In the genomic region with DNA sequence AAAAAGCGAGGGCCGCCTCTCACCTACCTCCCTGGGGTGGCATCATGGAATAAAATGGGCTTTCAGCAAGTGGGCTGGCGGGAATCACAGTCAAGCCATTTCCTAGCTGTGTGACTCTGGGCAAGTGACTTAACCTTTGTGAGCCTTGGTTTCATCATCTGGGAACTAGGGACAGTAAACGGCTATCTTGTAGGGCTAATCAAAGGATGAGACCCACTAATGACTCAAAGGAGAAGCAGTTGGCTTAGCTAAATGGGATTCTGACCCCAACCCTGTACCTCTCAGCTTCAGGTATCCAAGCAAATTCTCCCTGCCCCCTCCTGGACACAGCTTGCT, we compare ENCODE assay signal across 14 cellular contexts. TPM values are rescaled to one million over a fixed set of nuclear protein-coding genes. Genes with fewer than 3 reads are reported as not detected.
DNase-seq lines count a peak whose midpoint lies in the region; ATAC-seq and TF ChIP-seq lines count a peak whose summit lies in the region.
"Had no signal": no experiment of that assay in that cellular context is flagged by ENCODE, and none has a peak within 500 bp of the region (broad histone marks: within the 10 kb centered on the region; RNA-seq: fewer than 3 reads in every experiment).

No MANE protein-coding gene starts in this region.

- H3K4me3 ChIP-seq in PC-3 (ENCODE audit: low read length) (no peak overlapping the region), esophagus squamous epithelium (no peak overlapping the region), skeletal muscle satellite cell (ENCODE audit: low read length) (peak overlapping the region; percentile 28)

- peaks cover 12% of the 10 kb centered on the region for H3K27me3 Mint-ChIP-seq in Calu3 (ENCODE audit: unreplicated experiment)
- H3K27me3 Mint-ChIP-seq: B cell; central memory CD8-positive, alpha-beta T cell had no signal

- H3K27me3 ChIP-seq in PC-3 (ENCODE audit: low read length) = no peaks in the 10 kb centered on the region
- H3K27me3 ChIP-seq in esophagus squamous epithelium = no peaks in the 10 kb centered on the region
- no peaks in the 10 kb centered on the region for H3K27me3 ChIP-seq in skeletal muscle satellite cell (ENCODE audit: control insufficient read depth, insufficient read depth, low read length)

- no peaks in the 10 kb centered on the region for H4K20me1 ChIP-seq in PC-3 (ENCODE audit: low read length)

- no peaks in the 10 kb centered on the region for H3K9me3 Mint-ChIP-seq in Calu3 (ENCODE audit: low read depth, unreplicated experiment)
- H3K9me3 Mint-ChIP-seq: central memory CD8-positive, alpha-beta T cell had no signal

- no peak overlapping the region for H3K27ac Mint-ChIP-seq in Calu3 (ENCODE audit: unreplicated experiment)
- H3K27ac Mint-ChIP-seq: B cell had no signal

- H3K4me2 ChIP-seq in PC-3 (ENCODE audit: low read length) (0 out of 2 replicates have a peak overlapping the region, but pooled peaks have one; percentile 37), skeletal muscle satellite cell (ENCODE audit: low read length) (peak overlapping the region; percentile 64)

- BruUV-seq in Calu3 (replicated peaks; lab: Mats Ljungman, UMichigan) (no TSS peak), PC-3 (replicated peaks; lab: Mats Ljungman, UMichigan) (no TSS peak)

- TF ChIP-seq CTCF in Calu3 (IDR thresholded peaks at IDR 0.05; ENCODE audit: unreplicated experiment) (peak; percentile 8), PC-3 (conservative IDR thresholded peaks at IDR 0.05; ENCODE audit: low read depth, low read length) (peak; percentile 22; the same call in 1 of the 2 replicates), esophagus squamous epithelium (IDR thresholded peaks at IDR 0.05) (no peak)

- TF ChIP-seq POLR2A in esophagus squamous epithelium (IDR thresholded peaks at IDR 0.05) = no peak

- H3K4me1 ChIP-seq in PC-3 (ENCODE audit: insufficient read depth, low read length) (peaks cover 9% of the 10 kb centered on the region; the same call in 1 of the 2 replicates), esophagus squamous epithelium (peaks cover 32 to 59% (median 34%) of the 10 kb centered on the region in 3 donors), skeletal muscle satellite cell (ENCODE audit: control insufficient read depth, insufficient read depth, low read length) (peaks cover 56% of the 10 kb centered on the region)

- H3K9me3 ChIP-seq in PC-3 (ENCODE audit: low read length) (no peaks in the 10 kb centered on the region), esophagus squamous epithelium (no peaks in the 10 kb centered on the region), skeletal muscle satellite cell (replicated peaks; ENCODE audit: low read length) (no peaks in the 10 kb centered on the region)
- H3K9me3 ChIP-seq: neutrophil had no signal

- no peak overlapping the region for H3K4me3 Mint-ChIP-seq in Calu3 (ENCODE audit: low read depth, unreplicated experiment)
- H3K4me3 Mint-ChIP-seq: B cell; central memory CD8-positive, alpha-beta T cell had no signal

- H3K36me3 ChIP-seq in PC-3 (ENCODE audit: low read depth, low read length) (no peaks in the 10 kb centered on the region), esophagus squamous epithelium (no peaks in the 10 kb centered on the region), skeletal muscle satellite cell (ENCODE audit: insufficient read depth, low read length) (no peaks in the 10 kb centered on the region)
- H3K36me3 ChIP-seq: neutrophil had no signal

- no peaks in the 10 kb centered on the region for H3K79me2 ChIP-seq in PC-3 (ENCODE audit: low read length)

- H2AFZ ChIP-seq in PC-3 (ENCODE audit: low read length) = peak overlapping the region; percentile 76; the same call in 1 of the 2 replicates

- no peak for ATAC-seq in PC-3
- ATAC-seq in HG02623 (IDR thresholded peaks at IDR 0.05; ENCODE audit: unreplicated experiment) = no peak

- CTCF ChIA-PET in Calu3 (lab: Charles Lee) (interaction anchor here (1.1 to 1.3 kb wide), 2 partner anchors 14 to 82 kb away, joined by 3 to 4 read pairs; no protein-coding TSS in a partner anchor), PC-3 (lab: Charles Lee) (interaction anchor here (1.0 kb wide), 1 partner anchor 24 kb away, joined by 6 read pairs; no protein-coding TSS in a partner anchor)

- H3K9me2 ChIP-seq in PC-3 (replicated peaks; ENCODE audit: low read length) = no peaks in the 10 kb centered on the region

- H3K9ac ChIP-seq in PC-3 (ENCODE audit: low read length) (no peak overlapping the region), skeletal muscle satellite cell (ENCODE audit: low read depth, low read length) (peak overlapping the region; percentile 72)

- H3K4me1 Mint-ChIP-seq in Calu3 (ENCODE audit: low read depth, unreplicated experiment) = peaks cover 10% of the 10 kb centered on the region

- intact Hi-C loops in Calu3 (cut with micrococcal nuclease; ENCODE audit: unreplicated experiment) = no loop called here
- intact Hi-C loops in PC-3 (cut with micrococcal nuclease) = no loop called here
- intact Hi-C loops in esophagus squamous epithelium (cut with DNase I) = no loop called here

- 92% methylated on average over 2 of the region's 4 CpGs; no CpG with 5 or more reads in 1 of the 2 donors for WGBS in esophagus squamous epithelium, 2 donors

- H3K36me3 Mint-ChIP-seq in Calu3 (ENCODE audit: insufficient read depth, unreplicated experiment) = no peaks in the 10 kb centered on the region

- POLR2A ChIA-PET in PC-3 (lab: Charles Lee; ENCODE audit: unreplicated experiment) = no interaction called here

- no peaks in the 10 kb centered on the region for H3F3A ChIP-seq in PC-3 (ENCODE audit: low read length, unreplicated experiment)

- DNase-seq in Calu3 = no peak
- no peak for DNase-seq in PC-3
- no peak for DNase-seq in esophagus squamous epithelium (lab: John Stamatoyannopoulos, UW)
- DNase-seq in activated naive CD4-positive, alpha-beta T cell treated with anti-CD3 and anti-CD28 coated beads, Interleukin-2, amount 50 U/mL, for 16 hours = no peak
- DNase-seq in HCEC 1CT = no peak
- no peak for DNase-seq in GOT3 (lab: John Stamatoyannopoulos, UW)
- DNase-seq: activated CD4-positive, alpha-beta T cell treated with anti-CD3 and anti-CD28 coated beads, Interleukin-2, amount 50 U/mL, for 1 hour; activated gamma-delta T cell treated with Interleukin-2 at 50 U/mL for 16 hours; NCI-H2081 had no signal

- H3K27ac ChIP-seq in PC-3 (ENCODE audit: low read length) (no peak overlapping the region), esophagus squamous epithelium (peak overlapping the region in 3 of 4 donors; percentile 41 to 68 (median 52))
- H3K27ac ChIP-seq: neutrophil had no signal

RNA-seq across cellular contexts. Expression of a gene that starts 25.8 kb away (rescaled TPM):
- total RNA-seq in Calu3 (2022) (52.1 and 66.3 TPM in 2 replicates), PC-3 (2014; rRNA removed) (61.4 and 103 TPM in 2 replicates), esophagus squamous epithelium (10 to 100 TPM; 27.6 to 75.9 (median 48.8) TPM)
- 62.9 and 69.2 TPM in 2 replicates for total RNA-seq in skeletal muscle satellite cell (2012; rRNA removed)

RNA-seq across cellular contexts. Expression of a gene that starts 44.2 kb away (rescaled TPM):
- total RNA-seq in Calu3 (2022) (5.2 and 5.6 TPM in 2 replicates), PC-3 (2014; rRNA removed) (2.5 and 2.8 TPM in 2 replicates), esophagus squamous epithelium (1 to 10 TPM in 3 of 4 donors, under 1 TPM in 1; 0.87 to 5.0 (median 2.2) TPM)
- total RNA-seq in skeletal muscle satellite cell (2012; rRNA removed) = 4.8 and 6.1 TPM in 2 replicates

RNA-seq across cellular contexts. Expression of a gene that starts 44.4 kb away (rescaled TPM):
- total RNA-seq in Calu3 (2022) = 21.2 and 22.9 TPM in 2 replicates
- total RNA-seq in PC-3 (2014; rRNA removed) = 7.5 and 10.3 TPM in 2 replicates
- total RNA-seq in esophagus squamous epithelium = 1 to 10 TPM; 1.4 to 7.8 (median 3.6) TPM
- total RNA-seq in skeletal muscle satellite cell (2012; rRNA removed) = 4.4 and 4.6 TPM in 2 replicates

Comparison
In these comparisons a context has a peak if more than half of its experiments do, and no peak if none do; other contexts are left out.
1. CTCF ChIP-seq: peak in Calu3 (single experiment) and PC-3 (single experiment); none in esophagus squamous epithelium (0 of 6).